Comparison of ENCODE assay signal across 8 cellular contexts in genomic region chr2:240586919-240587800, GRCh38. TPM values are rescaled to one million over a fixed set of nuclear protein-coding genes. Genes with fewer than 3 reads are reported as not detected.
DNase-seq lines count a peak whose midpoint lies in the region; ATAC-seq and TF ChIP-seq lines count a peak whose summit lies in the region.

No MANE protein-coding gene starts in this region.

- H3K9me3 ChIP-seq in SJCRH30 (replicated peaks) (no peaks in the 10 kb centered on the region), ascending aorta (no peaks in the 10 kb centered on the region), iPS-18c (ENCODE audit: control insufficient read depth, insufficient read depth, low read length) (no peaks in the 10 kb centered on the region)

- no peaks in the 10 kb centered on the region; the same call in 1 of the 2 replicates for H3K36me3 ChIP-seq in SJCRH30
- H3K36me3 ChIP-seq in ascending aorta: peaks cover 9 to 26% of the 10 kb centered on the region in 2 donors

- ATAC-seq in HG03460 (IDR thresholded peaks at IDR 0.05; ENCODE audit: unreplicated experiment) (peak; percentile 4), GM21786 (IDR thresholded peaks at IDR 0.05; ENCODE audit: unreplicated experiment) (no peak)

- H3K4me1 ChIP-seq in SJCRH30 (peaks cover 9% of the 10 kb centered on the region), ascending aorta (peaks cover 20 to 28% of the 10 kb centered on the region in 2 donors)

- H3K4me3 ChIP-seq in SJCRH30 (peak overlapping the region; percentile 84), ascending aorta (peak overlapping the region; percentile 97 to 99), iPS-18c (ENCODE audit: insufficient read depth, low read depth, low read length) (peak overlapping the region; percentile 100)

- H3K27ac ChIP-seq in SJCRH30: no peak overlapping the region
- peak overlapping the region; percentile 94 to 96 for H3K27ac ChIP-seq in ascending aorta

- TF ChIP-seq CTCF in ascending aorta (IDR thresholded peaks at IDR 0.05): no peak

- peak; percentile 33 to 75 for DNase-seq in NCI-H2081 (lab: John Stamatoyannopoulos, UW)
- no peak for DNase-seq in NCI-H2081 treated with DMSO at 0.1 percent for 48 hours (lab: John Stamatoyannopoulos, UW)
- DNase-seq in SJCRH30: peak; percentile 49 to 59
- DNase-seq in ascending aorta (ENCODE audit: low spot score in 2 of 2): no peak
- DNase-seq in stimulated activated CD4-positive, alpha-beta T cell treated with anti-CD3 and anti-CD28 coated beads, Interleukin-1b, Interleukin-23, amount 100 ng/mL, for 48 hours: peak; percentile 54

- no peaks in the 10 kb centered on the region for H3K27me3 ChIP-seq in SJCRH30
- no peaks in the 10 kb centered on the region for H3K27me3 ChIP-seq in ascending aorta

- intact Hi-C loops in ascending aorta (cut with DNase I): loop anchor here (1.0 kb wide), 3 partner anchors 19 to 562 kb away; partner anchors contain the start of genes NDUFA10 and RNPEPL1

RNA-seq across cellular contexts. Expression of gene CAPN10, which starts 0.6 kb away (rescaled TPM):
- 23.1 and 27.4 TPM in 2 replicates for total RNA-seq in SJCRH30 (2014; rRNA removed; shearing (Covaris generic))
- total RNA-seq in ascending aorta: 27.8 TPM

RNA-seq across cellular contexts. Expression of gene RNPEPL1, which starts 18.9 kb away (rescaled TPM):
- 6.0 and 8.4 TPM in 2 replicates for total RNA-seq in SJCRH30 (2014; rRNA removed; shearing (Covaris generic))
- 196 TPM for total RNA-seq in ascending aorta

RNA-seq across cellular contexts. Expression of gene DUSP28, which starts 27.0 kb away (rescaled TPM):
- total RNA-seq in SJCRH30 (2014; rRNA removed; shearing (Covaris generic)): 9.3 and 11.3 TPM in 2 replicates
- total RNA-seq in ascending aorta: 72.3 TPM

RNA-seq across cellular contexts. Expression of gene ANKMY1, which starts 29.4 kb away (rescaled TPM):
- 6.3 and 6.7 TPM in 2 replicates for total RNA-seq in SJCRH30 (2014; rRNA removed; shearing (Covaris generic))
- 14.4 TPM for total RNA-seq in ascending aorta

RNA-seq across cellular contexts. Expression of gene GPR35, which starts 38.1 kb away (rescaled TPM):
- 0.04 and 0.30 TPM in 2 replicates for total RNA-seq in SJCRH30 (2014; rRNA removed; shearing (Covaris generic))
- total RNA-seq in ascending aorta: not detected

Comparison
In these comparisons a context has a peak if more than half of its experiments do, and no peak if none do; other contexts are left out.
1. DNase-seq: peak in NCI-H2081 (2 of 2), SJCRH30 (2 of 2) and stimulated activated CD4-positive, alpha-beta T cell treated with anti-CD3 and anti-CD28 coated beads, Interleukin-1b, Interleukin-23, amount 100 ng/mL, for 48 hours (single experiment); none in NCI-H2081 treated with DMSO at 0.1 percent for 48 hours (single experiment) and ascending aorta (0 of 2).
2. RNA of gene RNPEPL1, which starts 18.9 kb away (total RNA-seq): 196 TPM in ascending aorta (single experiment); 6.0 to 8.4 TPM in SJCRH30; every median in the first group is over 10 times any median in the second.
3. Peak in every context shown above with its lines, with median percentiles within 50 percentile points of each other: H3K4me3 ChIP-seq.